ENCODE assay signal across 18 cellular contexts in genomic region chr11:65810046-65810868, GRCh38. TPM values are rescaled to one million over a fixed set of nuclear protein-coding genes. Genes with fewer than 3 reads are reported as not detected.
DNase-seq lines count a peak whose midpoint lies in the region; ATAC-seq and TF ChIP-seq lines count a peak whose summit lies in the region.
"Had no signal": no experiment of that assay in that cellular context is flagged by ENCODE, and none has a peak within 500 bp of the region (broad histone marks: within the 10 kb centered on the region; RNA-seq: fewer than 3 reads in every experiment).

No MANE protein-coding gene starts in this region.

- peaks cover 6% of the 10 kb centered on the region for H3K27me3 Mint-ChIP-seq in neural progenitor cell (ENCODE audit: insufficient read depth, low read depth)
- H3K27me3 Mint-ChIP-seq in mesothelial cell of epicardium (ENCODE audit: low read depth) = peaks cover 14% of the 10 kb centered on the region
- H3K27me3 Mint-ChIP-seq: activated naive CD4-positive, alpha-beta T cell treated with anti-CD3 and anti-CD28 coated beads, Interleukin-2, amount 50 U/mL, for 24 hours had no signal

- peaks cover 4% of the 10 kb centered on the region; the same call in 1 of the 2 replicates for H3F3A ChIP-seq in Loucy (ENCODE audit: low read depth)
- H3F3A ChIP-seq in neural progenitor cell (ENCODE audit: low read depth) = no peaks in the 10 kb centered on the region

- DNase-seq in NCI-H2171 treated with DMSO at 0.1 percent for 48 hours (lab: John Stamatoyannopoulos, UW) (peak; percentile 17), NCI-H2171 (lab: John Stamatoyannopoulos, UW) (no peak), amniotic epithelial cell (ENCODE audit: low read depth) (peak; percentile 11), neural progenitor cell (ENCODE audit: low spot score) (no peak), suprapubic skin (ENCODE audit: low spot score in 2 of 2) (no peak), mesothelial cell of epicardium (ENCODE audit: low spot score in 2 of 2, unreplicated experiment in 2 of 2) (no peak)
- DNase-seq: ACHN; activated CD4-positive, alpha-beta memory T cell treated with anti-CD3 and anti-CD28 coated beads, Interleukin-2, amount 10 ng/mL, durations not matched to agents 7 days and 5 days; DMS53; MG63 had no signal

- no peak overlapping the region for H3K4me3 ChIP-seq in Loucy (ENCODE audit: low read length, poor library complexity, severe bottlenecking)
- H3K4me3 ChIP-seq in neural progenitor cell = no peak overlapping the region
- H3K4me3 ChIP-seq in suprapubic skin = no peak overlapping the region
- H3K4me3 ChIP-seq: MG63, tibial nerve had no signal

- H2AFZ ChIP-seq in Loucy (ENCODE audit: low read length) = no peak overlapping the region
- H2AFZ ChIP-seq in neural progenitor cell (replicated peaks) = no peak overlapping the region

- no peaks in the 10 kb centered on the region for H3K79me2 ChIP-seq in Loucy (ENCODE audit: insufficient read depth, low read length)
- H3K79me2 ChIP-seq in neural progenitor cell (ENCODE audit: low read depth) = no peaks in the 10 kb centered on the region

- no peak for TF ChIP-seq EP300 in suprapubic skin (IDR thresholded peaks at IDR 0.05)

- H3K4me2 ChIP-seq in Loucy (ENCODE audit: low read depth, low read length, poor library complexity, severe bottlenecking) (no peak overlapping the region), neural progenitor cell (no peak overlapping the region)

- no peaks in the 10 kb centered on the region for H3K9me3 ChIP-seq in Loucy (ENCODE audit: insufficient read depth, low read depth, low read length)
- H3K9me3 ChIP-seq in neural progenitor cell (ENCODE audit: low read depth) = no peaks in the 10 kb centered on the region
- no peaks in the 10 kb centered on the region for H3K9me3 ChIP-seq in suprapubic skin
- H3K9me3 ChIP-seq: MG63, tibial nerve had no signal

- TF ChIP-seq CTCF in Loucy (conservative IDR thresholded peaks at IDR 0.05; ENCODE audit: low read length) (peak; percentile 48), neural progenitor cell (IDR thresholded peaks at IDR 0.05) (no peak), suprapubic skin (IDR thresholded peaks at IDR 0.05) (no peak), mesothelial cell of epicardium (IDR thresholded peaks at IDR 0.05; ENCODE audit: unreplicated experiment) (no peak)

- no peak for TF ChIP-seq POLR2A in suprapubic skin (IDR thresholded peaks at IDR 0.05)

- H3K36me3 Mint-ChIP-seq in neural progenitor cell (no peaks in the 10 kb centered on the region), mesothelial cell of epicardium (no peaks in the 10 kb centered on the region)
- H3K36me3 Mint-ChIP-seq: activated naive CD4-positive, alpha-beta T cell treated with anti-CD3 and anti-CD28 coated beads, Interleukin-2, amount 50 U/mL, for 24 hours had no signal

- H3K9me3 Mint-ChIP-seq in neural progenitor cell (no peaks in the 10 kb centered on the region), mesothelial cell of epicardium (no peaks in the 10 kb centered on the region)
- H3K9me3 Mint-ChIP-seq: activated CD4-positive, alpha-beta memory T cell treated with anti-CD3 and anti-CD28 coated beads, Interleukin-2, amount 10 ng/mL, durations not matched to agents 7 days and 5 days; activated naive CD4-positive, alpha-beta T cell treated with anti-CD3 and anti-CD28 coated beads, Interleukin-2, amount 50 U/mL, for 24 hours; dendritic cell treated with granulocyte-macrophage colony-stimulating factor and Interleukin-4, amounts not matched to agents 40 ng/mL and 50 ng/mL, for 4 days; immature natural killer cell had no signal

- H3K9me2 ChIP-seq in Loucy (replicated peaks; ENCODE audit: low read depth, low read length) = no peaks in the 10 kb centered on the region

- 84% methylated on average over 23 of the region's 23 CpGs for WGBS in suprapubic skin

- no peak for ATAC-seq in HG02610 (IDR thresholded peaks at IDR 0.05; ENCODE audit: unreplicated experiment)

- H3K27ac ChIP-seq in neural progenitor cell (no peak overlapping the region), suprapubic skin (no peak overlapping the region)
- H3K27ac ChIP-seq: tibial nerve had no signal

- H3K27ac Mint-ChIP-seq in neural progenitor cell (no peak overlapping the region), mesothelial cell of epicardium (no peak overlapping the region)
- H3K27ac Mint-ChIP-seq: activated CD4-positive, alpha-beta memory T cell treated with anti-CD3 and anti-CD28 coated beads, Interleukin-2, amount 10 ng/mL, durations not matched to agents 7 days and 5 days; activated naive CD4-positive, alpha-beta T cell treated with anti-CD3 and anti-CD28 coated beads, Interleukin-2, amount 50 U/mL, for 24 hours; dendritic cell treated with granulocyte-macrophage colony-stimulating factor and Interleukin-4, amounts not matched to agents 40 ng/mL and 50 ng/mL, for 4 days had no signal

- H4K20me1 ChIP-seq in Loucy (ENCODE audit: insufficient read depth, low read length, poor library complexity, severe bottlenecking) = no peaks in the 10 kb centered on the region
- no peaks in the 10 kb centered on the region for H4K20me1 ChIP-seq in neural progenitor cell (ENCODE audit: low read depth)

- H3K36me3 ChIP-seq in Loucy (ENCODE audit: insufficient read depth, low read length) (no peaks in the 10 kb centered on the region), neural progenitor cell (no peaks in the 10 kb centered on the region), suprapubic skin (no peaks in the 10 kb centered on the region)
- H3K36me3 ChIP-seq: MG63, tibial nerve had no signal

- H3K9ac ChIP-seq in Loucy (ENCODE audit: low read depth, low read length, poor library complexity, severe bottlenecking) (no peak overlapping the region), neural progenitor cell (no peak overlapping the region)

- H3K4me1 ChIP-seq in Loucy (ENCODE audit: insufficient read depth, low read length, poor library complexity, severe bottlenecking) (no peaks in the 10 kb centered on the region), neural progenitor cell (no peaks in the 10 kb centered on the region), suprapubic skin (peaks cover 23% of the 10 kb centered on the region)

- H3K4me1 Mint-ChIP-seq in neural progenitor cell (no peaks in the 10 kb centered on the region), mesothelial cell of epicardium (peaks cover 5% of the 10 kb centered on the region)
- H3K4me1 Mint-ChIP-seq: activated CD4-positive, alpha-beta memory T cell treated with anti-CD3 and anti-CD28 coated beads, Interleukin-2, amount 10 ng/mL, durations not matched to agents 7 days and 5 days; activated naive CD4-positive, alpha-beta T cell treated with anti-CD3 and anti-CD28 coated beads, Interleukin-2, amount 50 U/mL, for 24 hours; immature natural killer cell had no signal

- peak overlapping the region; percentile 57 for H3K4me3 Mint-ChIP-seq in neural progenitor cell
- H3K4me3 Mint-ChIP-seq in mesothelial cell of epicardium = no peak overlapping the region
- H3K4me3 Mint-ChIP-seq: activated CD4-positive, alpha-beta memory T cell treated with anti-CD3 and anti-CD28 coated beads, Interleukin-2, amount 10 ng/mL, durations not matched to agents 7 days and 5 days; activated naive CD4-positive, alpha-beta T cell treated with anti-CD3 and anti-CD28 coated beads, Interleukin-2, amount 50 U/mL, for 24 hours; dendritic cell treated with granulocyte-macrophage colony-stimulating factor and Interleukin-4, amounts not matched to agents 40 ng/mL and 50 ng/mL, for 4 days; immature natural killer cell had no signal

- no peaks in the 10 kb centered on the region for H3K27me3 ChIP-seq in Loucy (ENCODE audit: insufficient read depth, low read length, poor library complexity, severe bottlenecking)
- no peaks in the 10 kb centered on the region for H3K27me3 ChIP-seq in neural progenitor cell
- H3K27me3 ChIP-seq in suprapubic skin = no peaks in the 10 kb centered on the region

RNA-seq across cellular contexts. Expression of gene OVOL1, which starts 23.4 kb away (rescaled TPM):
- total RNA-seq in neural progenitor cell (ENCODE audit: low replicate concordance) = 0.12 TPM in 1 of 2 replicates, not detected in the other
- 100 to 1,000 TPM in 2 of 4 donors, 10 to 100 TPM in 2; 64.4 to 196 (median 121) TPM for total RNA-seq in suprapubic skin
- 3.9 to 4.7 TPM (median 4.3 TPM) in 3 replicates for total RNA-seq in mesothelial cell of epicardium
- total RNA-seq: activated CD4-positive, alpha-beta memory T cell treated with anti-CD3 and anti-CD28 coated beads, Interleukin-2, amount 10 ng/mL, durations not matched to agents 7 days and 5 days; myocyte; T-helper 1 cell treated with Interleukin-12 subunit alpha and Interleukin-12 subunit beta and Interleukin-4 antibody, amounts not matched to agents 30 ng/mL and 1 ng/mL, for 36 hours; tibial nerve had no signal

RNA-seq across cellular contexts. Expression of gene SNX32, which starts 23.5 kb away (rescaled TPM):
- total RNA-seq in neural progenitor cell (ENCODE audit: low replicate concordance) (1.4 and 3.0 TPM in 2 replicates), suprapubic skin (1 to 10 TPM in 1 of 4 donors, under 1 TPM in 1, not detected in 2; 0.76 to 1.1 TPM), mesothelial cell of epicardium (6.8 to 10.7 TPM (median 7.5 TPM) in 3 replicates)

RNA-seq across cellular contexts. Expression of gene AP5B1, which starts 29.5 kb away (rescaled TPM):
- total RNA-seq in neural progenitor cell (ENCODE audit: low replicate concordance) = 3.6 and 13.8 TPM in 2 replicates
- 10 to 100 TPM; 26.3 to 55.9 (median 38.1) TPM for total RNA-seq in suprapubic skin
- 23.3 to 24.9 TPM (median 24.3 TPM) in 3 replicates for total RNA-seq in mesothelial cell of epicardium

RNA-seq across cellular contexts. Expression of gene CFL1, which starts 47.7 kb away (rescaled TPM):
- 704 and 971 TPM in 2 replicates for total RNA-seq in neural progenitor cell (ENCODE audit: low replicate concordance)
- total RNA-seq in suprapubic skin = 100 to 1,000 TPM; 331 to 608 (median 584) TPM
- total RNA-seq in mesothelial cell of epicardium = 730 to 758 TPM (median 736 TPM) in 3 replicates

RNA-seq across cellular contexts. Expression of gene MUS81, which starts 50.0 kb away (rescaled TPM):
- 36.8 and 42.4 TPM in 2 replicates for total RNA-seq in neural progenitor cell (ENCODE audit: low replicate concordance)
- 10 to 100 TPM; 22.8 to 46.2 (median 32.2) TPM for total RNA-seq in suprapubic skin
- 73.3 to 74.9 TPM (median 73.7 TPM) in 3 replicates for total RNA-seq in mesothelial cell of epicardium

Comparison
In these comparisons a context has a peak if more than half of its experiments do, and no peak if none do; other contexts are left out.
1. DNase-seq: peak in NCI-H2171 treated with DMSO at 0.1 percent for 48 hours (single experiment) and amniotic epithelial cell (single experiment); none in NCI-H2171 (single experiment), neural progenitor cell (single experiment), suprapubic skin (0 of 2) and mesothelial cell of epicardium (0 of 2).
2. RNA of gene OVOL1, which starts 23.4 kb away (total RNA-seq): 64.4 to 196 TPM in suprapubic skin; 3.9 to 4.7 TPM in mesothelial cell of epicardium and 0.12 TPM in neural progenitor cell; every median in the first group is over 10 times any median in the second.